17 cellular contexts compared by ENCODE assay signal in genomic region chr11:86179646-86180064, GRCh38.
"Had no signal": no experiment of that assay in that cellular context is flagged by ENCODE, and none has a peak within 500 bp of the region (broad histone marks: within the 10 kb centered on the region; RNA-seq: fewer than 3 reads in every experiment).

No MANE protein-coding gene starts in this region.

- H3K9me3 ChIP-seq: gastroesophageal sphincter, right atrium auricular region had no signal

- H3K36me3 ChIP-seq: gastroesophageal sphincter, right atrium auricular region had no signal

- H3K27ac ChIP-seq: epithelial cell of prostate, gastroesophageal sphincter, right atrium auricular region had no signal

- ATAC-seq: activated CD4-positive, CD25-positive, alpha-beta regulatory T cell treated with anti-CD3 and anti-CD28 coated beads, Interleukin-2, amount 50 U/mL, for 24 hours; effector memory CD8-positive, alpha-beta T cell; gastroesophageal sphincter; natural killer cell; T-cell had no signal

- H3K27me3 ChIP-seq: gastroesophageal sphincter, right atrium auricular region had no signal

- H3K4me3 ChIP-seq: gastroesophageal sphincter, right atrium auricular region had no signal

- FAIRE-seq: keratinocyte had no signal

- DNase-seq: activated CD4-positive, alpha-beta T cell treated with anti-CD3 and anti-CD28 coated beads, Interleukin-2, amount 50 U/mL, for 1 hour; activated CD8-positive, alpha-beta memory T cell treated with anti-CD3 and anti-CD28 coated beads for 24 hours; activated gamma-delta T cell treated with Interleukin-2 at 50 U/mL for 16 hours; activated naive CD8-positive, alpha-beta T cell treated with anti-CD3 and anti-CD28 coated beads for 36 hours; amygdala; cerebellar nuclear complex; effector memory CD8-positive, alpha-beta T cell; mesendoderm; natural killer cell; posterior cingulate gyrus; T-cell; T-helper 9 cell had no signal
